23 cellular contexts compared by ENCODE assay signal in genomic region chr2:28216320-28216719, GRCh38.
"Had no signal": no experiment of that assay in that cellular context is flagged by ENCODE, and none has a peak within 500 bp of the region (broad histone marks: within the 10 kb centered on the region; RNA-seq: fewer than 3 reads in every experiment).

No MANE protein-coding gene starts in this region.

- H3K36me3 ChIP-seq: ascending aorta, breast epithelium, tibial artery had no signal

- H2AFZ ChIP-seq: parathyroid adenoma had no signal

- H3K27me3 ChIP-seq: ascending aorta, breast epithelium, tibial artery had no signal

- DNase-seq: activated CD4-positive, alpha-beta T cell treated with anti-CD3 and anti-CD28 coated beads for 36 hours; activated CD4-positive, alpha-beta T cell treated with anti-CD3 and anti-CD28 coated beads, Interleukin-2, amount 50 U/mL, for 48 hours; activated gamma-delta T cell; erythroblast; foreskin melanocyte; hypothalamus; islet precursor cell; left colon; stimulated activated CD4-positive, alpha-beta T cell treated with anti-CD3 and anti-CD28 coated beads, Interleukin-1b, Interleukin-23, amount 100 ng/mL, for 48 hours; stimulated activated CD8-positive, alpha-beta memory T cell treated with anti-CD3 and anti-CD28 coated beads, Interleukin-4, amount 100 ng/mL, for 48 hours; stimulated activated naive CD4-positive, alpha-beta T cell; tibial artery had no signal

- H3K27ac ChIP-seq: ascending aorta, breast epithelium, coronary artery, parathyroid adenoma, tibial artery had no signal

- H3K9ac ChIP-seq: parathyroid adenoma had no signal

- H3K27ac Mint-ChIP-seq: activated CD4-positive, alpha-beta T cell treated with anti-CD3 and anti-CD28 coated beads for 36 hours; activated naive CD4-positive, alpha-beta T cell treated with anti-CD3 and anti-CD28 coated beads, Interleukin-2, amount 50 U/mL, for 24 hours; natural killer cell treated with Interleukin-12 subunit alpha and Interleukin-12 subunit beta and Interleukin-15 and Interleukin-18, amount 100 ng/mL, for 72 hours; WTC11 had no signal

- H3K9me3 Mint-ChIP-seq: activated naive CD4-positive, alpha-beta T cell treated with anti-CD3 and anti-CD28 coated beads, Interleukin-2, amount 50 U/mL, for 24 hours; mesothelial cell of epicardium; natural killer cell treated with Interleukin-12 subunit alpha and Interleukin-12 subunit beta and Interleukin-15 and Interleukin-18, amount 100 ng/mL, for 72 hours had no signal

- H3K27me3 Mint-ChIP-seq: activated CD4-positive, alpha-beta T cell treated with anti-CD3 and anti-CD28 coated beads for 36 hours; activated naive CD4-positive, alpha-beta T cell treated with anti-CD3 and anti-CD28 coated beads, Interleukin-2, amount 50 U/mL, for 24 hours; natural killer cell treated with Interleukin-12 subunit alpha and Interleukin-12 subunit beta and Interleukin-15 and Interleukin-18, amount 100 ng/mL, for 72 hours had no signal

- H3K4me1 Mint-ChIP-seq: WTC11 had no signal

- H3K79me2 ChIP-seq: parathyroid adenoma had no signal

- H3K4me3 Mint-ChIP-seq: activated CD4-positive, alpha-beta T cell treated with anti-CD3 and anti-CD28 coated beads for 36 hours; activated naive CD4-positive, alpha-beta T cell treated with anti-CD3 and anti-CD28 coated beads, Interleukin-2, amount 50 U/mL, for 24 hours; mesothelial cell of epicardium; natural killer cell treated with Interleukin-12 subunit alpha and Interleukin-12 subunit beta and Interleukin-15 and Interleukin-18, amount 100 ng/mL, for 72 hours; WTC11 had no signal

- H3K36me3 Mint-ChIP-seq: mesothelial cell of epicardium; natural killer cell treated with Interleukin-12 subunit alpha and Interleukin-12 subunit beta and Interleukin-15 and Interleukin-18, amount 100 ng/mL, for 72 hours; WTC11 had no signal

- H3K4me3 ChIP-seq: ascending aorta, breast epithelium, coronary artery, lung, tibial artery had no signal

- H3K4me1 ChIP-seq: ascending aorta, breast epithelium, parathyroid adenoma, tibial artery had no signal

- H3K9me3 ChIP-seq: ascending aorta, breast epithelium, tibial artery had no signal

- FAIRE-seq: endometrium, urothelium cell line had no signal

- ATAC-seq: activated CD4-positive, alpha-beta T cell treated with anti-CD3 and anti-CD28 coated beads for 36 hours; left colon; natural killer cell treated with Interleukin-12 subunit alpha and Interleukin-12 subunit beta and Interleukin-15 and Interleukin-18, amount 100 ng/mL, for 72 hours; WTC11 had no signal
